Comparison of ENCODE assay signal across 1 cellular context in the genomic region with DNA sequence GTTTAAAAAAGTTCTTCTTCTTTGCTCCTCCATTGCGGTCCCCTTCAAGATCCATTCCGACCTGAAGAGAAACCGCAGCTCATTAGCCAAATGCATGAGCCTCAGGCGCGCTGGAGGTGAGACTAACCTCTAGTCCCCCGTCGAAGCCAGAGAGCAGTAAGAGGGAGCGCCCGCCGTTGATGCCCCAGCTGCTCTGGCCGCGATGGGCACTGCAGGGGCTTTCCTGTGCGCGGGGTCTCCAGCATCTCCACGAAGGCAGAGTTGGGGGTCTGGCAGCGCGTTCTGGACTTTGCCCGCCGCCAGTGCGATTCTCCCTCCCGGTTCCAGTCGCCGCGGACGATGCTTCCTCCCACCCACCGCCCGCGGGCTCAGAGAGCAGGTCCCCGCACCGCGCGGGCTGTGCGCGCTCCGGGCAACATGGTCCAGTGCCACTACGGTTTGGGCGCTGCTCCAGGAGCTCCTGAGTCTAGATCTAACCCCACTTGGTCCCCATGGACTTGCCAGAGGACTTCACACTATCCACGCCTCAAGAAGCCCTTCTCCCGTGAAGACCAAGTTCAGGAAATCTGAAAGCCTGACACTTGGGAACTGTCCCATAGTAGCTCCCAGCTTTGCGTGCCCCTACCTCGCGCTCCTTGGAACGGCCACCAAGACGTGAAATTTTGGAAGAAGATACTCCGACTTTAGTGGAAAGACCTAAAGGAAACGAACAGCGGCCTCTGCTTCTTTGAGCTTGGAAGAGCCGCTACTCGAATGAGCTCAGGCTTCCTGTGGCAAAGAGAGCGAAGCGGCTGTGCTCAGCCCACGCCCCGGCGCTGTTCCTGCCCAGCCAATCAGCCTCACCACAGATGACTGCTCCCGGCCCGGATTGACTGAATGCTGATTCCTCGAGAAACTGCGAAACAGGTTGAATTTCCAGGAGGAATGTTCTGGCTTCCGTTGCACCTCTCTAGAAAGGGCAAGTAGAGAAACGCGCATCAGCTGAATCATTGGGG.
TF ChIP-seq lines count a peak whose summit lies in the region.

A gene (minus strand): TSS at position 755 of the 995 bp plus-strand sequence. CDS start 700 bp downstream, at position 55.

TF ChIP-seq in HepG2, 621 proteins besides CTCF, POLR2A, EP300 and RAD21 (continued from another document and continues in another):
- TF ChIP-seq, protein P1, sequence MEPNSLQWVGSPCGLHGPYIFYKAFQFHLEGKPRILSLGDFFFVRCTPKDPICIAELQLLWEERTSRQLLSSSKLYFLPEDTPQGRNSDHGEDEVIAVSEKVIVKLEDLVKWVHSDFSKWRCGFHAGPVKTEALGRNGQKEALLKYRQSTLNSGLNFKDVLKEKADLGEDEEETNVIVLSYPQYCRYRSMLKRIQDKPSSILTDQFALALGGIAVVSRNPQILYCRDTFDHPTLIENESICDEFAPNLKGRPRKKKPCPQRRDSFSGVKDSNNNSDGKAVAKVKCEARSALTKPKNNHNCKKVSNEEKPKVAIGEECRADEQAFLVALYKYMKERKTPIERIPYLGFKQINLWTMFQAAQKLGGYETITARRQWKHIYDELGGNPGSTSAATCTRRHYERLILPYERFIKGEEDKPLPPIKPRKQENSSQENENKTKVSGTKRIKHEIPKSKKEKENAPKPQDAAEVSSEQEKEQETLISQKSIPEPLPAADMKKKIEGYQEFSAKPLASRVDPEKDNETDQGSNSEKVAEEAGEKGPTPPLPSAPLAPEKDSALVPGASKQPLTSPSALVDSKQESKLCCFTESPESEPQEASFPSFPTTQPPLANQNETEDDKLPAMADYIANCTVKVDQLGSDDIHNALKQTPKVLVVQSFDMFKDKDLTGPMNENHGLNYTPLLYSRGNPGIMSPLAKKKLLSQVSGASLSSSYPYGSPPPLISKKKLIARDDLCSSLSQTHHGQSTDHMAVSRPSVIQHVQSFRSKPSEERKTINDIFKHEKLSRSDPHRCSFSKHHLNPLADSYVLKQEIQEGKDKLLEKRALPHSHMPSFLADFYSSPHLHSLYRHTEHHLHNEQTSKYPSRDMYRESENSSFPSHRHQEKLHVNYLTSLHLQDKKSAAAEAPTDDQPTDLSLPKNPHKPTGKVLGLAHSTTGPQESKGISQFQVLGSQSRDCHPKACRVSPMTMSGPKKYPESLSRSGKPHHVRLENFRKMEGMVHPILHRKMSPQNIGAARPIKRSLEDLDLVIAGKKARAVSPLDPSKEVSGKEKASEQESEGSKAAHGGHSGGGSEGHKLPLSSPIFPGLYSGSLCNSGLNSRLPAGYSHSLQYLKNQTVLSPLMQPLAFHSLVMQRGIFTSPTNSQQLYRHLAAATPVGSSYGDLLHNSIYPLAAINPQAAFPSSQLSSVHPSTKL (CRISPR knock-in tag; IDR thresholded peaks at IDR 0.05) = peak; percentile 58; the same call in 1 of the 2 replicates
- TF ChIP-seq ZNF230 (CRISPR knock-in tag; IDR thresholded peaks at IDR 0.05) (0 out of 2 replicates have a peak, but pooled peaks have one; percentile 50), ZNF644 (CRISPR knock-in tag; IDR thresholded peaks at IDR 0.05; ENCODE audit: low read depth) (no peak), ZBTB42 (CRISPR knock-in tag; IDR thresholded peaks at IDR 0.05) (no peak), ADNP (CRISPR knock-in tag; IDR thresholded peaks at IDR 0.05) (no peak), ZNF672 (CRISPR knock-in tag; IDR thresholded peaks at IDR 0.05) (no peak), ZNF577 (CRISPR knock-in tag; IDR thresholded peaks at IDR 0.05; ENCODE audit: borderline replicate concordance, low read depth) (no peak), ZNF484 (CRISPR knock-in tag; IDR thresholded peaks at IDR 0.05; ENCODE audit: borderline replicate concordance, low read depth) (no peak), ARNTL (CRISPR knock-in tag; IDR thresholded peaks at IDR 0.05) (no peak; the same call in 1 of the 2 replicates), TCF7L2 (IDR thresholded peaks at IDR 0.05; ENCODE audit: low read depth, low read length) (no peak), DMAP1 (CRISPR knock-in tag; IDR thresholded peaks at IDR 0.05) (no peak), ZZZ3 (CRISPR knock-in tag; IDR thresholded peaks at IDR 0.05; ENCODE audit: borderline replicate concordance) (no peak), KDM6A (CRISPR knock-in tag; IDR thresholded peaks at IDR 0.05; ENCODE audit: low read depth) (no peak), ZNF34 (CRISPR knock-in tag; IDR thresholded peaks at IDR 0.05; ENCODE audit: borderline replicate concordance) (no peak), ZNF839 (CRISPR knock-in tag; IDR thresholded peaks at IDR 0.05; ENCODE audit: borderline replicate concordance) (peak; percentile 54; the same call in 1 of the 2 replicates), KDM1A (CRISPR knock-in tag; IDR thresholded peaks at IDR 0.05) (no peak), SRSF9 (IDR thresholded peaks at IDR 0.05; ENCODE audit: borderline replicate concordance, insufficient read depth, low read depth, low read length, poor library complexity, severe bottlenecking) (no peak), ZBTB1 (CRISPR knock-in tag; IDR thresholded peaks at IDR 0.05; ENCODE audit: borderline replicate concordance) (no peak), ZNF614 (CRISPR knock-in tag; IDR thresholded peaks at IDR 0.05; ENCODE audit: borderline replicate concordance) (no peak; the same call in 1 of the 2 replicates), NPAS2 (CRISPR knock-in tag; IDR thresholded peaks at IDR 0.05; ENCODE audit: borderline replicate concordance) (no peak), RXRB (CRISPR knock-in tag; IDR thresholded peaks at IDR 0.05; ENCODE audit: borderline replicate concordance) (0 out of 2 replicates have a peak, but pooled peaks have one; percentile 16), PHF5A (CRISPR knock-in tag; IDR thresholded peaks at IDR 0.05; ENCODE audit: low read depth, unreplicated experiment) (no peak), ZNF496 (CRISPR knock-in tag; IDR thresholded peaks at IDR 0.05; ENCODE audit: insufficient replicate concordance) (no peak), ISL2 (CRISPR knock-in tag; IDR thresholded peaks at IDR 0.05) (peak; percentile 20; the same call in 1 of the 2 replicates), ZNF790 (CRISPR knock-in tag; IDR thresholded peaks at IDR 0.05; ENCODE audit: borderline replicate concordance) (peak; percentile 21; the same call in 1 of the 2 replicates), NFE2L1 (CRISPR knock-in tag; IDR thresholded peaks at IDR 0.05; ENCODE audit: borderline replicate concordance) (no peak; the same call in 1 of the 2 replicates), ZBTB21 (CRISPR knock-in tag; IDR thresholded peaks at IDR 0.05) (no peak), SAP130 (CRISPR knock-in tag; IDR thresholded peaks at IDR 0.05; ENCODE audit: low read depth) (peak; percentile 80), ZNF547 (CRISPR knock-in tag; IDR thresholded peaks at IDR 0.05) (peak; percentile 60)
- TF ChIP-seq, protein P2, sequence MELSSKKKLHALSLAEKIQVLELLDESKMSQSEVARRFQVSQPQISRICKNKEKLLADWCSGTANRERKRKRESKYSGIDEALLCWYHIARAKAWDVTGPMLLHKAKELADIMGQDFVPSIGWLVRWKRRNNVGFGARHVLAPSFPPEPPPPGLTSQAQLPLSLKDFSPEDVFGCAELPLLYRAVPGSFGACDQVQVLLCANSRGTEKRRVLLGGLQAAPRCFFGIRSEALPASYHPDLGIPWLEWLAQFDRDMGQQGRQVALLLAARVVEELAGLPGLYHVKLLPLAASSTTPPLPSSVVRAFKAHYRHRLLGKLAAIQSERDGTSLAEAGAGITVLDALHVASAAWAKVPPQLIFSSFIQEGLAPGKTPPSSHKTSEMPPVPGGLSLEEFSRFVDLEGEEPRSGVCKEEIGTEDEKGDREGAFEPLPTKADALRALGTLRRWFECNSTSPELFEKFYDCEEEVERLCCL (CRISPR knock-in tag; IDR thresholded peaks at IDR 0.05; ENCODE audit: borderline replicate concordance) = peak; percentile 75; the same call in 1 of the 2 replicates
- TF ChIP-seq, protein P3, sequence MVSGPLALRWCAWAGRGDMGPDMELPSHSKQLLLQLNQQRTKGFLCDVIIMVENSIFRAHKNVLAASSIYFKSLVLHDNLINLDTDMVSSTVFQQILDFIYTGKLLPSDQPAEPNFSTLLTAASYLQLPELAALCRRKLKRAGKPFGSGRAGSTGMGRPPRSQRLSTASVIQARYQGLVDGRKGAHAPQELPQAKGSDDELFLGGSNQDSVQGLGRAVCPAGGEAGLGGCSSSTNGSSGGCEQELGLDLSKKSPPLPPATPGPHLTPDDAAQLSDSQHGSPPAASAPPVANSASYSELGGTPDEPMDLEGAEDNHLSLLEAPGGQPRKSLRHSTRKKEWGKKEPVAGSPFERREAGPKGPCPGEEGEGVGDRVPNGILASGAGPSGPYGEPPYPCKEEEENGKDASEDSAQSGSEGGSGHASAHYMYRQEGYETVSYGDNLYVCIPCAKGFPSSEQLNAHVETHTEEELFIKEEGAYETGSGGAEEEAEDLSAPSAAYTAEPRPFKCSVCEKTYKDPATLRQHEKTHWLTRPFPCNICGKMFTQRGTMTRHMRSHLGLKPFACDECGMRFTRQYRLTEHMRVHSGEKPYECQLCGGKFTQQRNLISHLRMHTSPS (CRISPR knock-in tag; IDR thresholded peaks at IDR 0.05; ENCODE audit: low read depth) = no peak
- TF ChIP-seq, protein P4, sequence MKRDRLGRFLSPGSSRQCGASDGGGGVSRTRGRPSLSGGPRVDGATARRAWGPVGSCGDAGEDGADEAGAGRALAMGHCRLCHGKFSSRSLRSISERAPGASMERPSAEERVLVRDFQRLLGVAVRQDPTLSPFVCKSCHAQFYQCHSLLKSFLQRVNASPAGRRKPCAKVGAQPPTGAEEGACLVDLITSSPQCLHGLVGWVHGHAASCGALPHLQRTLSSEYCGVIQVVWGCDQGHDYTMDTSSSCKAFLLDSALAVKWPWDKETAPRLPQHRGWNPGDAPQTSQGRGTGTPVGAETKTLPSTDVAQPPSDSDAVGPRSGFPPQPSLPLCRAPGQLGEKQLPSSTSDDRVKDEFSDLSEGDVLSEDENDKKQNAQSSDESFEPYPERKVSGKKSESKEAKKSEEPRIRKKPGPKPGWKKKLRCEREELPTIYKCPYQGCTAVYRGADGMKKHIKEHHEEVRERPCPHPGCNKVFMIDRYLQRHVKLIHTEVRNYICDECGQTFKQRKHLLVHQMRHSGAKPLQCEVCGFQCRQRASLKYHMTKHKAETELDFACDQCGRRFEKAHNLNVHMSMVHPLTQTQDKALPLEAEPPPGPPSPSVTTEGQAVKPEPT (CRISPR knock-in tag; IDR thresholded peaks at IDR 0.05; ENCODE audit: low read depth) = no peak; the same call in 1 of the 2 replicates
- TF ChIP-seq, protein P5, sequence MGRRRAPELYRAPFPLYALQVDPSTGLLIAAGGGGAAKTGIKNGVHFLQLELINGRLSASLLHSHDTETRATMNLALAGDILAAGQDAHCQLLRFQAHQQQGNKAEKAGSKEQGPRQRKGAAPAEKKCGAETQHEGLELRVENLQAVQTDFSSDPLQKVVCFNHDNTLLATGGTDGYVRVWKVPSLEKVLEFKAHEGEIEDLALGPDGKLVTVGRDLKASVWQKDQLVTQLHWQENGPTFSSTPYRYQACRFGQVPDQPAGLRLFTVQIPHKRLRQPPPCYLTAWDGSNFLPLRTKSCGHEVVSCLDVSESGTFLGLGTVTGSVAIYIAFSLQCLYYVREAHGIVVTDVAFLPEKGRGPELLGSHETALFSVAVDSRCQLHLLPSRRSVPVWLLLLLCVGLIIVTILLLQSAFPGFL (CRISPR knock-in tag; IDR thresholded peaks at IDR 0.05) = no peak
- TF ChIP-seq, protein P6, sequence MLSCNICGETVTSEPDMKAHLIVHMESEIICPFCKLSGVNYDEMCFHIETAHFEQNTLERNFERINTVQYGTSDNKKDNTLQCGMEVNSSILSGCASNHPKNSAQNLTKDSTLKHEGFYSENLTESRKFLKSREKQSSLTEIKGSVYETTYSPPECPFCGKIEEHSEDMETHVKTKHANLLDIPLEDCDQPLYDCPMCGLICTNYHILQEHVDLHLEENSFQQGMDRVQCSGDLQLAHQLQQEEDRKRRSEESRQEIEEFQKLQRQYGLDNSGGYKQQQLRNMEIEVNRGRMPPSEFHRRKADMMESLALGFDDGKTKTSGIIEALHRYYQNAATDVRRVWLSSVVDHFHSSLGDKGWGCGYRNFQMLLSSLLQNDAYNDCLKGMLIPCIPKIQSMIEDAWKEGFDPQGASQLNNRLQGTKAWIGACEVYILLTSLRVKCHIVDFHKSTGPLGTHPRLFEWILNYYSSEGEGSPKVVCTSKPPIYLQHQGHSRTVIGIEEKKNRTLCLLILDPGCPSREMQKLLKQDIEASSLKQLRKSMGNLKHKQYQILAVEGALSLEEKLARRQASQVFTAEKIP (CRISPR knock-in tag; IDR thresholded peaks at IDR 0.05; ENCODE audit: borderline replicate concordance) = no peak
- TF ChIP-seq, protein P7, sequence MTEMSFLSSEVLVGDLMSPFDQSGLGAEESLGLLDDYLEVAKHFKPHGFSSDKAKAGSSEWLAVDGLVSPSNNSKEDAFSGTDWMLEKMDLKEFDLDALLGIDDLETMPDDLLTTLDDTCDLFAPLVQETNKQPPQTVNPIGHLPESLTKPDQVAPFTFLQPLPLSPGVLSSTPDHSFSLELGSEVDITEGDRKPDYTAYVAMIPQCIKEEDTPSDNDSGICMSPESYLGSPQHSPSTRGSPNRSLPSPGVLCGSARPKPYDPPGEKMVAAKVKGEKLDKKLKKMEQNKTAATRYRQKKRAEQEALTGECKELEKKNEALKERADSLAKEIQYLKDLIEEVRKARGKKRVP (CRISPR knock-in tag; IDR thresholded peaks at IDR 0.05) = no peak
- TF ChIP-seq, protein P8, sequence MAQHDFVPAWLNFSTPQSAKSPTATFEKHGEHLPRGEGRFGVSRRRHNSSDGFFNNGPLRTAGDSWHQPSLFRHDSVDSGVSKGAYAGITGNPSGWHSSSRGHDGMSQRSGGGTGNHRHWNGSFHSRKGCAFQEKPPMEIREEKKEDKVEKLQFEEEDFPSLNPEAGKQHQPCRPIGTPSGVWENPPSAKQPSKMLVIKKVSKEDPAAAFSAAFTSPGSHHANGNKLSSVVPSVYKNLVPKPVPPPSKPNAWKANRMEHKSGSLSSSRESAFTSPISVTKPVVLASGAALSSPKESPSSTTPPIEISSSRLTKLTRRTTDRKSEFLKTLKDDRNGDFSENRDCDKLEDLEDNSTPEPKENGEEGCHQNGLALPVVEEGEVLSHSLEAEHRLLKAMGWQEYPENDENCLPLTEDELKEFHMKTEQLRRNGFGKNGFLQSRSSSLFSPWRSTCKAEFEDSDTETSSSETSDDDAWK (CRISPR knock-in tag; IDR thresholded peaks at IDR 0.05) = no peak
- TF ChIP-seq, protein P9, sequence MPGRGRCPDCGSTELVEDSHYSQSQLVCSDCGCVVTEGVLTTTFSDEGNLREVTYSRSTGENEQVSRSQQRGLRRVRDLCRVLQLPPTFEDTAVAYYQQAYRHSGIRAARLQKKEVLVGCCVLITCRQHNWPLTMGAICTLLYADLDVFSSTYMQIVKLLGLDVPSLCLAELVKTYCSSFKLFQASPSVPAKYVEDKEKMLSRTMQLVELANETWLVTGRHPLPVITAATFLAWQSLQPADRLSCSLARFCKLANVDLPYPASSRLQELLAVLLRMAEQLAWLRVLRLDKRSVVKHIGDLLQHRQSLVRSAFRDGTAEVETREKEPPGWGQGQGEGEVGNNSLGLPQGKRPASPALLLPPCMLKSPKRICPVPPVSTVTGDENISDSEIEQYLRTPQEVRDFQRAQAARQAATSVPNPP (CRISPR knock-in tag; IDR thresholded peaks at IDR 0.05) = no peak
- TF ChIP-seq, protein P10, sequence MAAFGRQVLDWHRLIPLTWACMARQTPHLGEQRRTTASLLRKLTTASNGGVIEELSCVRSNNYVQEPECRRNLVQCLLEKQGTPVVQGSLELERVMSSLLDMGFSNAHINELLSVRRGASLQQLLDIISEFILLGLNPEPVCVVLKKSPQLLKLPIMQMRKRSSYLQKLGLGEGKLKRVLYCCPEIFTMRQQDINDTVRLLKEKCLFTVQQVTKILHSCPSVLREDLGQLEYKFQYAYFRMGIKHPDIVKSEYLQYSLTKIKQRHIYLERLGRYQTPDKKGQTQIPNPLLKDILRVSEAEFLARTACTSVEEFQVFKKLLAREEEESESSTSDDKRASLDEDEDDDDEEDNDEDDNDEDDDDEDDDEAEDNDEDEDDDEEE (CRISPR knock-in tag; IDR thresholded peaks at IDR 0.05) = no peak
